In genomic region chr9:108855529-108855886, GRCh38 we compare ENCODE assay signal across 30 cellular contexts. TPM values are rescaled to one million over a fixed set of nuclear protein-coding genes. Genes with fewer than 3 reads are reported as not detected.
"Had no signal": no experiment of that assay in that cellular context is flagged by ENCODE, and none has a peak within 500 bp of the region (broad histone marks: within the 10 kb centered on the region; RNA-seq: fewer than 3 reads in every experiment).

No MANE protein-coding gene starts in this region.

- H3K4me3 ChIP-seq: stomach, suprapubic skin, thoracic aorta, thyroid gland, tibial artery, tibial nerve, transverse colon, upper lobe of right lung, uterus, vagina had no signal

- H3K4me1 ChIP-seq: stomach, tibial artery, tibial nerve, transverse colon, upper lobe of right lung, uterus, vagina had no signal

- DNase-seq: stimulated activated CD4-positive, alpha-beta T cell treated with anti-CD3 and anti-CD28 coated beads, Interleukin-1b, Interleukin-23, amount 100 ng/mL, for 48 hours; stimulated activated CD4-positive, alpha-beta T cell treated with anti-CD3 and anti-CD28 coated beads, Interleukin-2, amount 100 ng/mL, for 24 hours; stimulated activated CD4-positive, alpha-beta T cell treated with anti-CD3 and anti-CD28 coated beads, Interleukin-2, amount 100 ng/mL, for 48 hours; stimulated activated CD4-positive, alpha-beta T cell treated with anti-CD3 and anti-CD28 coated beads, Interleukin-4, amount 100 ng/mL, for 1 hour; stimulated activated CD4-positive, alpha-beta T cell treated with anti-CD3 and anti-CD28 coated beads, Interleukin-4, amount 100 ng/mL, for 24 hours; stimulated activated CD4-positive, alpha-beta T cell treated with anti-CD3 and anti-CD28 coated beads, Interleukin-4, amount 100 ng/mL, for 4 hours; stimulated activated CD8-positive, alpha-beta memory T cell treated with anti-CD3 and anti-CD28 coated beads, Interleukin-4, amount 100 ng/mL, for 48 hours; stimulated activated naive B cell treated with anti-CD40 and anti-IgM and Interleukin-4, amounts not matched to agents 10 μg/mL and 1 μg/mL and 100 μg/mL, for 72 hours; stimulated activated naive CD4-positive, alpha-beta T cell; stimulated activated naive CD4-positive, alpha-beta T cell treated with Interleukin-2 at 50 U/mL for 16 hours; stimulated activated naive CD8-positive, alpha-beta T cell treated with anti-CD3 and anti-CD28 coated beads, Interleukin-15, amount 100 ng/mL, for 72 hours; stimulated activated naive CD8-positive, alpha-beta T cell treated with anti-CD3 and anti-CD28 coated beads, Interleukin-15, Interleukin-2, amounts not matched to agents 100 U/mL and 50 U/mL, for 24 hours; stomach; thyroid gland; tibial artery; transverse colon; trophoblast cell; upper lobe of right lung; uterus had no signal

- H3K27me3 ChIP-seq: stomach, suprapubic skin, thyroid gland, tibial artery, tibial nerve, transverse colon, upper lobe of right lung, uterus, vagina had no signal

- H3K9me3 ChIP-seq: stomach, suprapubic skin, thoracic aorta, thyroid gland, tibial artery, tibial nerve, transverse colon, upper lobe of right lung, uterus, vagina had no signal

- H3K36me3 ChIP-seq: stomach, suprapubic skin, thoracic aorta, thyroid gland, tibial artery, tibial nerve, transverse colon, upper lobe of right lung, uterus, vagina had no signal

- ATAC-seq: stimulated activated effector memory CD8-positive, alpha-beta T cell treated with anti-CD3 and anti-CD28 coated beads, Interleukin-12 subunit alpha, Interleukin-12 subunit beta, amount 100 ng/mL, for 72 hours; stimulated activated memory B cell treated with anti-CD40 and anti-IgM and Interleukin-4, amounts not matched to agents 10 μg/mL and 1 μg/mL and 100 μg/mL, for 72 hours; stimulated activated naive B cell treated with anti-CD40 and anti-IgM and Interleukin-4, amounts not matched to agents 10 μg/mL and 1 μg/mL and 100 μg/mL, for 72 hours; stimulated activated naive CD8-positive, alpha-beta T cell treated with anti-CD3 and anti-CD28 coated beads, Interleukin-15, amount 100 ng/mL, for 72 hours; stimulated activated naive CD8-positive, alpha-beta T cell treated with anti-CD3 and anti-CD28 coated beads, Interleukin-15, Interleukin-2, amounts not matched to agents 100 U/mL and 50 U/mL, for 24 hours; upper lobe of right lung had no signal

- H3K27ac ChIP-seq: stomach, suprapubic skin, thoracic aorta, thyroid gland, tibial artery, tibial nerve, transverse colon, upper lobe of right lung, uterus, vagina had no signal

RNA-seq across cellular contexts. Expression of gene ACTL7B, which starts 0.3 kb away (rescaled TPM):
- total RNA-seq: stomach, subcutaneous adipose tissue, temporal lobe, thoracic aorta, tibial nerve, transverse colon, upper lobe of right lung, urinary bladder, uterus, vagina had no signal
- polyA plus RNA-seq: stomach, urinary bladder had no signal

RNA-seq across cellular contexts. Expression of gene ACTL7A, which starts 6.6 kb away (rescaled TPM):
- total RNA-seq: stomach, subcutaneous adipose tissue, suprapubic skin, temporal lobe, thoracic aorta, tibial nerve, transverse colon, upper lobe of right lung, ureter, urinary bladder, uterus, vagina had no signal
- polyA plus RNA-seq: stomach, thymus, urinary bladder had no signal
